ENCODE assay signal across 24 cellular contexts in genomic region chr3:150269526-150269925, GRCh38.
"Had no signal": no experiment of that assay in that cellular context is flagged by ENCODE, and none has a peak within 500 bp of the region (broad histone marks: within the 10 kb centered on the region; RNA-seq: fewer than 3 reads in every experiment).

No MANE protein-coding gene starts in this region.

- ATAC-seq: activated T-cell treated with anti-CD3 and anti-CD28 coated beads, Interleukin-2, amount 50 U/mL, for 72 hours; T-helper 17 cell; WTC11 had no signal

- DNase-seq: activated CD4-positive, alpha-beta memory T cell treated with anti-CD3 and anti-CD28 coated beads, Interleukin-2, amount 10 ng/mL, durations not matched to agents 7 days and 5 days; activated CD4-positive, alpha-beta T cell treated with anti-CD3 and anti-CD28 coated beads, Interleukin-2, amount 10 ng/mL, durations not matched to agents 7 days and 5 days; activated CD8-positive, alpha-beta memory T cell treated with anti-CD3 and anti-CD28 coated beads, Interleukin-2, amount 50 U/mL, for 4 hours; activated naive CD4-positive, alpha-beta T cell treated with anti-CD3 and anti-CD28 coated beads, Interleukin-2, amount 50 U/mL, for 16 hours; activated naive CD8-positive, alpha-beta T cell treated with anti-CD3 and anti-CD28 coated beads, Interleukin-2, amount 10 ng/mL, durations not matched to agents 7 days and 5 days; activated T-cell treated with anti-CD3 and anti-CD28 coated beads, Interleukin-2, amount 50 U/mL, for 72 hours; adrenal gland; anterior cingulate cortex; cerebellar nuclear complex; MG63; MV-4-11; NCI-H1105; NCI-H1436; NCI-H1694 treated with DMSO at 0.1 percent for 48 hours; NCI-H2029 treated with DMSO at 0.1 percent for 48 hours; NCI-H345; NK-92 treated with Interleukin-12 subunit alpha and Interleukin-12 subunit beta, amount 100 ng/mL, for 24 hours; SHP77 treated with DMSO at 0.1 percent for 48 hours; T-helper 17 cell; T-helper 9 cell had no signal

- H3K9me3 ChIP-seq: adrenal gland, MG63 had no signal

- H3K27ac ChIP-seq: adrenal gland had no signal

- H3K9me3 Mint-ChIP-seq: activated CD4-positive, alpha-beta memory T cell treated with anti-CD3 and anti-CD28 coated beads, Interleukin-2, amount 10 ng/mL, durations not matched to agents 7 days and 5 days; activated CD4-positive, alpha-beta T cell treated with anti-CD3 and anti-CD28 coated beads, Interleukin-2, amount 10 ng/mL, durations not matched to agents 7 days and 5 days; activated naive CD8-positive, alpha-beta T cell treated with anti-CD3 and anti-CD28 coated beads, Interleukin-2, amount 10 ng/mL, durations not matched to agents 7 days and 5 days; activated T-helper 2 cell treated with anti-CD3 and anti-CD28 coated beads, Interferon-gamma antibody, Interleukin-2, Interleukin-4, amounts not matched to agents 10 μg/mL and 5 μg/mL and 100 μg/mL, durations not matched to agents 14 hours and 24 hours and 36 hours; WTC11 had no signal

- H3K4me3 ChIP-seq: adrenal gland, MG63 had no signal

- H3K4me3 Mint-ChIP-seq: activated CD4-positive, alpha-beta memory T cell treated with anti-CD3 and anti-CD28 coated beads, Interleukin-2, amount 10 ng/mL, durations not matched to agents 7 days and 5 days; activated CD4-positive, alpha-beta T cell treated with anti-CD3 and anti-CD28 coated beads, Interleukin-2, amount 10 ng/mL, durations not matched to agents 7 days and 5 days; activated naive CD8-positive, alpha-beta T cell treated with anti-CD3 and anti-CD28 coated beads, Interleukin-2, amount 10 ng/mL, durations not matched to agents 7 days and 5 days; activated T-cell treated with anti-CD3 and anti-CD28 coated beads, Interleukin-2, amount 50 U/mL, for 72 hours; T-helper 17 cell; WTC11 had no signal

- FAIRE-seq: colon, RCC 7860 had no signal

- H3K27ac Mint-ChIP-seq: activated CD4-positive, alpha-beta memory T cell treated with anti-CD3 and anti-CD28 coated beads, Interleukin-2, amount 10 ng/mL, durations not matched to agents 7 days and 5 days; activated CD4-positive, alpha-beta T cell treated with anti-CD3 and anti-CD28 coated beads, Interleukin-2, amount 10 ng/mL, durations not matched to agents 7 days and 5 days; activated naive CD8-positive, alpha-beta T cell treated with anti-CD3 and anti-CD28 coated beads, Interleukin-2, amount 10 ng/mL, durations not matched to agents 7 days and 5 days; activated T-cell treated with anti-CD3 and anti-CD28 coated beads, Interleukin-2, amount 50 U/mL, for 72 hours; activated T-helper 2 cell treated with anti-CD3 and anti-CD28 coated beads, Interferon-gamma antibody, Interleukin-2, Interleukin-4, amounts not matched to agents 10 μg/mL and 5 μg/mL and 100 μg/mL, durations not matched to agents 14 hours and 24 hours and 36 hours; T-helper 17 cell; WTC11 had no signal

- H3K36me3 Mint-ChIP-seq: activated naive CD8-positive, alpha-beta T cell treated with anti-CD3 and anti-CD28 coated beads, Interleukin-2, amount 10 ng/mL, durations not matched to agents 7 days and 5 days; WTC11 had no signal

- H3K36me3 ChIP-seq: adrenal gland, MG63 had no signal

- H3K4me1 Mint-ChIP-seq: activated CD4-positive, alpha-beta memory T cell treated with anti-CD3 and anti-CD28 coated beads, Interleukin-2, amount 10 ng/mL, durations not matched to agents 7 days and 5 days; activated CD4-positive, alpha-beta T cell treated with anti-CD3 and anti-CD28 coated beads, Interleukin-2, amount 10 ng/mL, durations not matched to agents 7 days and 5 days; activated naive CD8-positive, alpha-beta T cell treated with anti-CD3 and anti-CD28 coated beads, Interleukin-2, amount 10 ng/mL, durations not matched to agents 7 days and 5 days; T-helper 17 cell; WTC11 had no signal

- H3K4me1 ChIP-seq: adrenal gland had no signal

- H3K27me3 ChIP-seq: adrenal gland, MG63 had no signal
